Comparison of ENCODE assay signal across 8 cellular contexts in genomic region chr1:143498059-143498749, GRCh38.
DNase-seq lines count a peak whose midpoint lies in the region; ATAC-seq, FAIRE-seq and TF ChIP-seq lines count a peak whose summit lies in the region.
"Not testable (repeated sequence)": the region's sequence is repeated elsewhere in the genome, so short reads cannot be mapped to it uniquely, and the experiment has no call there.

No MANE protein-coding gene starts in this region.

- not testable (repeated sequence) for H3K9ac ChIP-seq in adipocyte (ENCODE audit: low read length); HepG2 (ENCODE audit: insufficient read depth, low read depth, low read length)

- H2AFZ ChIP-seq in HepG2 (ENCODE audit: low read length), result not testable (repeated sequence)

- not testable (repeated sequence) for H3K27ac ChIP-seq in esophagus muscularis mucosa (replicated peaks in 1 of 4); HepG2 (ENCODE audit: extremely low read length, insufficient read depth, low read length); suprapubic skin

- not testable (repeated sequence) for TF ChIP-seq EP300 in esophagus muscularis mucosa (IDR thresholded peaks at IDR 0.05); HepG2 (IDR thresholded peaks at IDR 0.05; ENCODE audit: low read depth in 2 of 2, low read length in 2 of 2); HepG2 (CRISPR knock-in tag; IDR thresholded peaks at IDR 0.05; ENCODE audit: borderline replicate concordance); suprapubic skin (IDR thresholded peaks at IDR 0.05)

- intact Hi-C loops in activated CD4-positive, alpha-beta T cell treated with anti-CD3 and anti-CD28 coated beads for 36 hours (cut with DNase I, micrococcal nuclease); esophagus muscularis mucosa (cut with DNase I); HepG2 (cut with micrococcal nuclease; ENCODE audit: unreplicated experiment): not testable (repeated sequence)

- not testable (repeated sequence) for H3K79me2 ChIP-seq in HepG2 (ENCODE audit: insufficient read depth, low read length)

- peak overlapping the region; percentile 58 for H3K4me3 Mint-ChIP-seq in activated CD4-positive, alpha-beta T cell treated with anti-CD3 and anti-CD28 coated beads for 36 hours

- POLR2A ChIA-PET in activated CD4-positive, alpha-beta T cell treated with anti-CD3 and anti-CD28 coated beads for 36 hours (lab: Charles Lee); HepG2 (lab: Yijun Ruan, JAX): not testable (repeated sequence)

- H3K27me3 ChIP-seq in BE2C; MG63; adipocyte (replicated peaks; ENCODE audit: control insufficient read depth, insufficient read depth, low read length); HepG2 (ENCODE audit: control insufficient read depth in 1 of 2, insufficient read depth in 2 of 2, low read length in 2 of 2): not testable (repeated sequence)
- H3K27me3 ChIP-seq in esophagus muscularis mucosa (peaks cover 0 to 18% (median 5%) of the 10 kb centered on the region in 4 donors), suprapubic skin (peaks cover 18% of the 10 kb centered on the region)

- not testable (repeated sequence) for H4K20me1 ChIP-seq in HepG2 (ENCODE audit: insufficient read depth, low read length)

- BruUV-seq in HepG2 (replicated peaks; lab: Mats Ljungman, UMichigan), result not testable (repeated sequence)

- WGBS in esophagus muscularis mucosa, result 1% methylated on average over 18 of the region's 85 CpGs
- 15% methylated on average over 64 of the region's 85 CpGs for WGBS in HepG2 (ENCODE audit: low lambda C conversion rate)
- 0% methylated on average over 25 of the region's 85 CpGs for WGBS in suprapubic skin

- TF ChIP-seq CTCF in BE2C (IDR thresholded peaks at IDR 0.05; ENCODE audit: low read depth, low read length); esophagus muscularis mucosa (IDR thresholded peaks at IDR 0.05); HepG2 (CRISPR knock-in tag; IDR thresholded peaks at IDR 0.05); suprapubic skin (IDR thresholded peaks at IDR 0.05): not testable (repeated sequence)

- H3K9me3 Mint-ChIP-seq in activated CD4-positive, alpha-beta T cell treated with anti-CD3 and anti-CD28 coated beads for 36 hours (ENCODE audit: low read depth), result peaks cover 14% of the 10 kb centered on the region

- FAIRE-seq in HepG2 (lab: Jason Lieb, UNC), result not testable (repeated sequence)

- DNase-seq in BE2C, result peak; percentile 4
- not testable (repeated sequence) for DNase-seq in MG63; esophagus muscularis mucosa (ENCODE audit: extremely low spot score); HepG2 (ENCODE audit: low spot score)
- DNase-seq in activated CD4-positive, alpha-beta T cell treated with anti-CD3 and anti-CD28 coated beads for 36 hours, result peak; percentile 23
- peak; percentile 6 for DNase-seq in adipocyte (ENCODE audit: low read depth)
- peak; percentile 0 for DNase-seq in retina
- DNase-seq in suprapubic skin (ENCODE audit: low spot score in 2 of 2), result peak; percentile 32 to 65

- not testable (repeated sequence) for TF ChIP-seq POLR2A in esophagus muscularis mucosa (IDR thresholded peaks at IDR 0.05; ENCODE audit: low read depth); HepG2 (IDR thresholded peaks at IDR 0.05; ENCODE audit: insufficient read depth in 1 of 2, low read depth in 2 of 2, low read length in 2 of 2); suprapubic skin (IDR thresholded peaks at IDR 0.05)

- peaks cover 21% of the 10 kb centered on the region for H3K27me3 Mint-ChIP-seq in activated CD4-positive, alpha-beta T cell treated with anti-CD3 and anti-CD28 coated beads for 36 hours

- peaks cover 14% of the 10 kb centered on the region for H3K36me3 Mint-ChIP-seq in activated CD4-positive, alpha-beta T cell treated with anti-CD3 and anti-CD28 coated beads for 36 hours (ENCODE audit: low read depth)

- H3K4me1 Mint-ChIP-seq in activated CD4-positive, alpha-beta T cell treated with anti-CD3 and anti-CD28 coated beads for 36 hours, result not testable (repeated sequence)

- H3K4me3 ChIP-seq in BE2C (ENCODE audit: low read depth, low read length), result not testable (repeated sequence)
- peak overlapping the region; percentile 23; the same call in 1 of the 2 replicates for H3K4me3 ChIP-seq in MG63
- peak overlapping the region; percentile 44 for H3K4me3 ChIP-seq in adipocyte (ENCODE audit: low read length)
- H3K4me3 ChIP-seq in esophagus muscularis mucosa, result peak overlapping the region; percentile 42 to 57 (median 46)
- peak overlapping the region in 1 of 3 experiments; percentile 41; a peak in 2 of 6 replicates for H3K4me3 ChIP-seq in HepG2 (replicated peaks in 1 of 3; ENCODE audit: insufficient read depth in 1 of 3, low read depth in 2 of 3, low read length in 3 of 3)
- H3K4me3 ChIP-seq in suprapubic skin, result peak overlapping the region; percentile 49

- H3K9me3 ChIP-seq in BE2C; MG63; adipocyte (ENCODE audit: control insufficient read depth, low read length); esophagus muscularis mucosa; HepG2 (ENCODE audit: low read length); suprapubic skin: not testable (repeated sequence)

- H3K4me1 ChIP-seq in BE2C; adipocyte (ENCODE audit: control insufficient read depth, insufficient read depth, low read length); HepG2 (ENCODE audit: insufficient read depth, low read length): not testable (repeated sequence)
- peaks cover 9 to 14% (median 11%) of the 10 kb centered on the region in 4 donors for H3K4me1 ChIP-seq in esophagus muscularis mucosa
- peaks cover 15% of the 10 kb centered on the region for H3K4me1 ChIP-seq in suprapubic skin

- not testable (repeated sequence) for H3K36me3 ChIP-seq in BE2C; MG63; adipocyte (ENCODE audit: control insufficient read depth, insufficient read depth, low read length, severe bottlenecking); esophagus muscularis mucosa; HepG2 (replicated peaks in 1 of 2; ENCODE audit: control insufficient read depth in 1 of 2, insufficient read depth in 2 of 2, low read length in 2 of 2); suprapubic skin

- not testable (repeated sequence) for TF ChIP-seq RAD21 in HepG2 (CRISPR knock-in tag; IDR thresholded peaks at IDR 0.05)

- H3K4me2 ChIP-seq in HepG2 (ENCODE audit: low read depth, low read length), result not testable (repeated sequence)

- ATAC-seq in activated CD4-positive, alpha-beta T cell treated with anti-CD3 and anti-CD28 coated beads for 36 hours; HepG2: not testable (repeated sequence)

- in situ Hi-C loops in HepG2 (cut with HindIII; ENCODE audit: extremely low pct_ligation_motif_present, low pct_unique_long_range_greater_than_20kb), result not testable (repeated sequence)

- H3K27ac Mint-ChIP-seq in activated CD4-positive, alpha-beta T cell treated with anti-CD3 and anti-CD28 coated beads for 36 hours, result not testable (repeated sequence)

- CTCF ChIA-PET in activated CD4-positive, alpha-beta T cell treated with anti-CD3 and anti-CD28 coated beads for 36 hours (lab: Charles Lee); HepG2 (lab: Yijun Ruan, JAX; ENCODE audit: low intra/inter-chr PET ratio, low total read pairs): not testable (repeated sequence)

TF ChIP-seq in HepG2, 621 proteins besides CTCF, POLR2A, EP300 and RAD21:
- 0 out of 2 replicates have a peak, but pooled peaks have one; percentile 43 for TF ChIP-seq CBX2 (IDR thresholded peaks at IDR 0.05; ENCODE audit: low read depth, low read length)
- TF ChIP-seq CBX2 (CRISPR knock-in tag; IDR thresholded peaks at IDR 0.05; ENCODE audit: low read depth), result not testable (repeated sequence)
- TF ChIP-seq EZH2 (conservative IDR thresholded peaks at IDR 0.05; ENCODE audit: low read depth, low read length), result peak; percentile 55; the same call in 1 of the 2 replicates
